In the genomic region with DNA sequence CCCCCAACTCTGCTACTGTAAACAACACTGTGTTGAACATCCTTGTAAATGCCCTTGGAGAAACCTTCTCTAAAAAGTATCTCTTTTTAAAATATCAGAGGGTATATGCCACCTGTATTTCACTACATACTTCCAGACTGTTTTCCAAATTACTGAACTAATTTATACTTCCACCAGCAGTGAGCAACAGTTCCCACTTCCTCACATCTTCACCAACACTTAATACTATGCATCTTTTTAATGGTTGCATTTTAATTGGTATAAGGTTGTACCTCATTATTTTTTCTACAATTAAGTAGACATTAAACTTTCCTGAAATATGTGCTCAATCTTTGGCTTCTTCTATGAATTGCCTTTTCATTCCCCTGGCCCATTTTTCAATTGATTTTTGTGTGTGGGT, we compare ENCODE assay signal across 8 cellular contexts. TPM values are rescaled to one million over a fixed set of nuclear protein-coding genes. Genes with fewer than 3 reads are reported as not detected.
"Had no signal": no experiment of that assay in that cellular context is flagged by ENCODE, and none has a peak within 500 bp of the region (broad histone marks: within the 10 kb centered on the region; RNA-seq: fewer than 3 reads in every experiment).

No MANE protein-coding gene starts in this region.

- DNase-seq: GOT3, H7 had no signal

- H3K27ac ChIP-seq: GM23248 had no signal

- H3K4me1 ChIP-seq: HAP-1 had no signal

- H3K36me3 ChIP-seq: HAP-1 had no signal

- H2AFZ ChIP-seq: GM23248 had no signal

- H3K9ac ChIP-seq: GM23248 had no signal

- H3K4me3 ChIP-seq: GM23248, HAP-1 had no signal

- FAIRE-seq: HTR-8/SVneo had no signal

RNA-seq across cellular contexts. Expression of gene CLEC4M, which starts 21.8 kb away (rescaled TPM):
- total RNA-seq: GM23248, H4, H7, HT-29, IMR-90 had no signal
- polyA plus RNA-seq: GM23248, IMR-90 had no signal

RNA-seq across cellular contexts. Expression of gene CD209, which starts 37.5 kb away (rescaled TPM):
- total RNA-seq: GM23248, H7, HT-29, IMR-90 had no signal
- polyA plus RNA-seq: GM23248, IMR-90 had no signal

RNA-seq across cellular contexts. Expression of gene CLEC4G, which starts 52.9 kb away (rescaled TPM):
- total RNA-seq: GM23248, H4, H7, HT-29, IMR-90 had no signal
- polyA plus RNA-seq: GM23248, IMR-90 had no signal
